Comparison of ENCODE assay signal across 27 cellular contexts in the genomic region with DNA sequence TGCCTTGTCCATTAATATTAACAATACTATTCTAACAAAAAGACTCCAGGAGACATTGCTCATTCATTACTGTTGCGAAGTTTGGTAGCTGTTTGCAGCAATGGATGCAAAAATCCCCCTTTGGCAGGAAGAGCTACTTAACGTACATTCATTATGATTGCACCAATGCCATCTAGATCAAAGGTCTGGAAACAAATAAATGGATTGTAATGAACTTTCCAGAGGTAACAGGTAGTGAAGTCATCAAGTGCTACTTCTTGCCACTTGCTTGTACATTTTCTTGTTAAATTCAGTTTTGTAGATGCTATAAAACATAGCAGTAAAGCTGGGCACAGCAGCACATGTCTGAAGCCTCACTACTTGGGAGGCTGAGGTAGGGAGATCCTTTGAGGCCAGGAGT.
"Had no signal": no experiment of that assay in that cellular context is flagged by ENCODE, and none has a peak within 500 bp of the region (broad histone marks: within the 10 kb centered on the region; RNA-seq: fewer than 3 reads in every experiment).

No MANE protein-coding gene starts in this region.

- H3K27ac Mint-ChIP-seq: activated naive CD8-positive, alpha-beta T cell; stimulated activated naive B cell treated with anti-CD40 and anti-IgM and Interleukin-4, amounts not matched to agents 10 μg/mL and 1 μg/mL and 100 μg/mL, for 72 hours; T-helper 1 cell treated with Interleukin-12 subunit alpha and Interleukin-12 subunit beta and Interleukin-4 antibody, amounts not matched to agents 30 μg/mL and 1 μg/mL, for 36 hours had no signal

- H3K36me3 Mint-ChIP-seq: activated naive CD8-positive, alpha-beta T cell; stimulated activated naive B cell treated with anti-CD40 and anti-IgM and Interleukin-4, amounts not matched to agents 10 μg/mL and 1 μg/mL and 100 μg/mL, for 72 hours had no signal

- ATAC-seq: psoas muscle; stimulated activated naive B cell treated with anti-CD40 and anti-IgM and Interleukin-4, amounts not matched to agents 10 μg/mL and 1 μg/mL and 100 μg/mL, for 72 hours; upper lobe of right lung had no signal

- H3K9me3 Mint-ChIP-seq: central memory CD8-positive, alpha-beta T cell; naive B cell; neural crest cell; stimulated activated naive B cell treated with anti-CD40 and anti-IgM and Interleukin-4, amounts not matched to agents 10 μg/mL and 1 μg/mL and 100 μg/mL, for 72 hours; T-helper 1 cell treated with Interleukin-12 subunit alpha and Interleukin-12 subunit beta and Interleukin-4 antibody, amounts not matched to agents 30 μg/mL and 1 μg/mL, for 36 hours had no signal

- H3K36me3 ChIP-seq: left ventricle myocardium inferior, right atrium auricular region, stomach, suprapubic skin, tibial artery, upper lobe of right lung had no signal

- H3K27me3 Mint-ChIP-seq: naive B cell; stimulated activated naive B cell treated with anti-CD40 and anti-IgM and Interleukin-4, amounts not matched to agents 10 μg/mL and 1 μg/mL and 100 μg/mL, for 72 hours had no signal

- H3K9ac ChIP-seq: parathyroid adenoma had no signal

- H3K27ac ChIP-seq: left ventricle myocardium inferior, parathyroid adenoma, psoas muscle, right atrium auricular region, stomach, suprapubic skin, tibial artery, upper lobe of right lung, VCaP had no signal

- H3K9me3 ChIP-seq: left ventricle myocardium inferior, psoas muscle, right atrium auricular region, stomach, suprapubic skin, tibial artery, upper lobe of right lung had no signal

- H3K4me3 ChIP-seq: left ventricle myocardium inferior, psoas muscle, right atrium auricular region, stomach, suprapubic skin, tibial artery, upper lobe of right lung had no signal

- H3K79me2 ChIP-seq: parathyroid adenoma had no signal

- H3K27me3 ChIP-seq: right atrium auricular region, stomach, suprapubic skin, tibial artery, upper lobe of right lung had no signal

- H2AFZ ChIP-seq: parathyroid adenoma had no signal

- H3K4me3 Mint-ChIP-seq: activated naive CD8-positive, alpha-beta T cell; central memory CD8-positive, alpha-beta T cell; naive B cell; neural crest cell; stimulated activated naive B cell treated with anti-CD40 and anti-IgM and Interleukin-4, amounts not matched to agents 10 μg/mL and 1 μg/mL and 100 μg/mL, for 72 hours; T-helper 1 cell treated with Interleukin-12 subunit alpha and Interleukin-12 subunit beta and Interleukin-4 antibody, amounts not matched to agents 30 μg/mL and 1 μg/mL, for 36 hours had no signal

- DNase-seq: activated CD4-positive, alpha-beta T cell treated with anti-CD3 and anti-CD28 coated beads for 4 hours; activated CD4-positive, alpha-beta T cell treated with anti-CD3 and anti-CD28 coated beads, Interleukin-2, amount 50 U/mL, for 4 hours; activated effector memory CD4-positive, alpha-beta T cell treated with Interleukin-2 at 50 U/mL for 16 hours; activated naive CD4-positive, alpha-beta T cell treated with Interleukin-2 at 50 U/mL for 16 hours; anterior cingulate cortex; effector CD8-positive, alpha-beta T cell; kidney; left ventricle myocardium inferior; mammary epithelial cell; naive B cell; nucleus accumbens; psoas muscle; stimulated activated CD4-positive, alpha-beta T cell treated with anti-CD3 and anti-CD28 coated beads, Interleukin-15, amount 100 ng/mL, for 24 hours; stimulated activated CD4-positive, alpha-beta T cell treated with anti-CD3 and anti-CD28 coated beads, Interleukin-2, amount 100 ng/mL, for 24 hours; stimulated activated naive B cell treated with anti-CD40 and anti-IgM and Interleukin-4, amounts not matched to agents 10 μg/mL and 1 μg/mL and 100 μg/mL, for 72 hours; stomach; T-helper 9 cell; tibial artery; upper lobe of right lung had no signal

- H3K4me1 Mint-ChIP-seq: central memory CD8-positive, alpha-beta T cell had no signal
